ENCODE assay signal across 8 cellular contexts in the genomic region with DNA sequence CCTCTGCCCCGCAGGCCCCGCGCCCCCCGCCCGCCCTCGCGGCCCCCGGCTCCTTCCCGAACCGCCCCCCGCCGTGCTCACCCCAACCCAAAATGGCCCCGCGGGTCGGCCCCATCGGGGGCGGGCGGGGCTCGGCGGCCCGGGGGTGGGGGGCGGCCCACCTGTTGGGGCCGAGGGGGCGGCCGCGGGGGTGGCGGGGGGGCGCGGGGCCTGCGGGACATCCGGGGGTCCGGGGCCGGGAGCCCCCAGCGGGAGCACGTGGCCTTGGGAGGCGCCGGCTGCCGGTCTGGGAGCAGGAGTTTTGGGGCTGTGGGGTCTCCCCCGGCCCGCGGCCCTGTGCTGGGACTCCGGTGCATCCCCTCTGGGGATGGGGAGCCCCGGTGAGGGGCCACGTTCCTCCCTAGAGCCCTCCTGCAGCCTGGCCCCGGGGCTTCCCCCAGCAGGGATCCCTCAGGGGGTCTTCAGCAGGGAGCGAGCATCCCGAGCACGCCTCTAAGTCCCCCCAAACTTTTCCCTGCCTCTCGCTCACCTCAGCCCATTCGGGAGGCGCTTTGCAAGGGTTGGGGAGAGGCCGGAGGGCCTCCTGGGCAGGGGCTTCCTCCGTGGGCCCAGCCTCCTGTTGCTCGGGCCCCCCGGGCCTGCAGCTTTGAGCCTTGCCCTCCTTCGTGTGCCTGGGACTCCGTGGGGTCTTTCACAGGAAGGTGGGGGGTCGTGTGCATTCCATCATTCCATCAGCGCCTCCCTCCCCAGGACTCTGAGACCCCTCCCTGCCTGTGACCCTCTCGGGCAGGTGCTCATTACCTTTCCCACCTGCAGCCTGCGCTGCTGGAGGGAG. TPM values are rescaled to one million over a fixed set of nuclear protein-coding genes. Genes with fewer than 3 reads are reported as not detected.
A peak's percentile ranks its signal among the peaks of the same experiment; 100 is the strongest.
DNase-seq lines count a peak whose midpoint lies in the region; ATAC-seq, FAIRE-seq and TF ChIP-seq lines count a peak whose summit lies in the region.

No MANE protein-coding gene starts in this region.

- H3K9ac ChIP-seq in keratinocyte (ENCODE audit: control insufficient read depth, extremely low read depth, insufficient read depth, low read length), result peak overlapping the region; percentile 83
- H3K9ac ChIP-seq in subcutaneous abdominal adipose tissue (ENCODE audit: low read length in 5 of 5), result peak overlapping the region; percentile 63 to 87 (median 83)

- DNase-seq in activated T-cell treated with anti-CD3 and anti-CD28 coated beads, Interleukin-2, amount 50 U/mL, for 1 hour, result peak; percentile 34
- no peak for DNase-seq in activated T-cell treated with anti-CD3 and anti-CD28 coated beads for 4 hours
- DNase-seq in keratinocyte (ENCODE audit: low read depth, low spot score), result no peak
- DNase-seq in NCI-H1092 (lab: John Stamatoyannopoulos, UW), result no peak
- no peak for DNase-seq in NCI-H748 (lab: John Stamatoyannopoulos, UW; ENCODE audit: unreplicated experiment)

- H3K4me3 ChIP-seq in keratinocyte (ENCODE audit: control insufficient read depth in 2 of 3, extremely low read depth in 1 of 3, insufficient read depth in 2 of 3, low read depth in 1 of 3, low read length in 3 of 3), result peak overlapping the region; percentile 70 to 89 (median 83)
- peak overlapping the region; percentile 40 to 74 (median 70) for H3K4me3 ChIP-seq in subcutaneous abdominal adipose tissue (ENCODE audit: low read depth in 1 of 5, low read length in 5 of 5)

- H3K4me3 Mint-ChIP-seq in activated naive CD8-positive, alpha-beta T cell, result peak overlapping the region; percentile 89

- H3K79me2 ChIP-seq in keratinocyte (ENCODE audit: control insufficient read depth, insufficient read depth, low read length), result peaks cover 51% of the 10 kb centered on the region

- dilution Hi-C loops in keratinocyte (cut with MboI; ENCODE audit: extremely low pct_ligation_motif_present, low sequenced_read_pairs), result no loop called here

- TF ChIP-seq CTCF in keratinocyte (optimal IDR thresholded peaks at IDR 0.05 in 1 of 3, IDR thresholded peaks at IDR 0.05 in 1 of 3, conservative IDR thresholded peaks at IDR 0.05 in 1 of 3; ENCODE audit: extremely low read depth in 1 of 3, insufficient read depth in 2 of 3, low read length in 3 of 3), result no peak

- H3K4me1 ChIP-seq in keratinocyte (ENCODE audit: control insufficient read depth, extremely low read depth, insufficient read depth, low read length) (peaks cover 10% of the 10 kb centered on the region), subcutaneous abdominal adipose tissue (ENCODE audit: control insufficient read depth in 5 of 5, insufficient read depth in 5 of 5, low read length in 5 of 5) (peaks cover 1 to 38% (median 33%) of the 10 kb centered on the region in 5 donors)

- peak overlapping the region; percentile 36 for H3K27ac ChIP-seq in keratinocyte (ENCODE audit: control insufficient read depth, insufficient read depth, low read length)
- H3K27ac ChIP-seq in subcutaneous abdominal adipose tissue (ENCODE audit: low read depth, low read length), result peak overlapping the region; percentile 62

- peaks cover 7% of the 10 kb centered on the region for H4K20me1 ChIP-seq in keratinocyte (ENCODE audit: control insufficient read depth, extremely low read depth, insufficient read depth, low read length)

- no peaks in the 10 kb centered on the region for H3K27me3 Mint-ChIP-seq in activated naive CD8-positive, alpha-beta T cell

- ATAC-seq in GM18861 (IDR thresholded peaks at IDR 0.05; ENCODE audit: unreplicated experiment), result no peak

- no peak for FAIRE-seq in keratinocyte (lab: Jason Lieb, UNC)

- H3K36me3 Mint-ChIP-seq in activated naive CD8-positive, alpha-beta T cell, result no peaks in the 10 kb centered on the region

- H3K4me2 ChIP-seq in keratinocyte (ENCODE audit: control insufficient read depth, extremely low read depth, insufficient read depth, low read depth, low read length), result peak overlapping the region; percentile 81

- H2AFZ ChIP-seq in keratinocyte (ENCODE audit: control insufficient read depth, low read length), result no peak overlapping the region

- H3K9me3 ChIP-seq in keratinocyte (ENCODE audit: control insufficient read depth, low read depth, low read length), result no peaks in the 10 kb centered on the region
- H3K9me3 ChIP-seq in subcutaneous abdominal adipose tissue (ENCODE audit: control insufficient read depth in 5 of 5, low read length in 5 of 5), result no peaks in the 10 kb centered on the region

- H3K4me1 Mint-ChIP-seq in activated naive CD8-positive, alpha-beta T cell (ENCODE audit: low read depth), result peaks cover 19% of the 10 kb centered on the region

- H3K9me3 Mint-ChIP-seq in activated naive CD8-positive, alpha-beta T cell (ENCODE audit: low read depth), result no peaks in the 10 kb centered on the region

- H3K9me1 ChIP-seq in keratinocyte (ENCODE audit: control insufficient read depth, extremely low read depth, insufficient read depth, low read length), result no peaks in the 10 kb centered on the region

- H3K36me3 ChIP-seq in keratinocyte (ENCODE audit: control insufficient read depth in 2 of 2, extremely low read depth in 1 of 2, insufficient read depth in 2 of 2, low read length in 2 of 2) (peaks cover 6% of the 10 kb centered on the region in 2 experiments), subcutaneous abdominal adipose tissue (ENCODE audit: control insufficient read depth in 5 of 5, insufficient read depth in 5 of 5, low read length in 5 of 5) (peaks cover 0 to 5% (median 2%) of the 10 kb centered on the region in 5 donors)

- H3K27ac Mint-ChIP-seq in activated naive CD8-positive, alpha-beta T cell, result peak overlapping the region; percentile 92

- H3K27me3 ChIP-seq in keratinocyte (ENCODE audit: control insufficient read depth, extremely low read depth, insufficient read depth, low read length) (no peaks in the 10 kb centered on the region), subcutaneous abdominal adipose tissue (ENCODE audit: control insufficient read depth in 5 of 5, insufficient read depth in 4 of 5, low read length in 5 of 5) (no peaks in the 10 kb centered on the region)

RNA-seq across cellular contexts. Expression of gene MTA1, which starts 0.7 kb away (rescaled TPM):
- polyA plus RNA-seq in keratinocyte, result 33.6 to 50.0 TPM (median 49.2 TPM) in 3 replicates
- 12.2 TPM for polyA plus RNA-seq in keratinocyte (2011; ENCODE audit: low read depth)
- polyA plus RNA-seq in keratinocyte (2011; cell fraction: cytosol; rRNA removed), result 23.2 and 41.5 TPM in 2 replicates
- 122 and 149 TPM in 2 replicates for polyA plus RNA-seq in keratinocyte (2011; cell fraction: nucleus; rRNA removed)
- polyA plus RNA-seq in keratinocyte (2012; ENCODE audit: low replicate concordance), result 29.4 and 50.2 TPM in 2 replicates
- polyA minus RNA-seq in keratinocyte, result 27.7 to 79.2 TPM (median 35.9 TPM) in 3 replicates
- polyA minus RNA-seq in keratinocyte (2011; cell fraction: cytosol; rRNA and poly(A)+ RNA removed), result 90.4 TPM
- 59.6 and 63.2 TPM in 2 replicates for polyA minus RNA-seq in keratinocyte (2011; cell fraction: nucleus; rRNA and poly(A)+ RNA removed)

RNA-seq across cellular contexts. Expression of gene TEX22, which starts 22.0 kb away (rescaled TPM):
- 0.03 to 0.09 TPM in 2 of 3 replicates, not detected in the other for polyA plus RNA-seq in keratinocyte
- not detected for polyA plus RNA-seq in keratinocyte (2011; ENCODE audit: low read depth)
- 0.05 TPM in 1 of 2 replicates, not detected in the other for polyA plus RNA-seq in keratinocyte (2011; cell fraction: cytosol; rRNA removed)
- polyA plus RNA-seq in keratinocyte (2011; cell fraction: nucleus; rRNA removed), result 0.05 and 0.29 TPM in 2 replicates
- 0.10 and 0.23 TPM in 2 replicates for polyA plus RNA-seq in keratinocyte (2012; ENCODE audit: low replicate concordance)
- not detected in 3 replicates for polyA minus RNA-seq in keratinocyte
- not detected for polyA minus RNA-seq in keratinocyte (2011; cell fraction: cytosol; rRNA and poly(A)+ RNA removed)
- 0.21 TPM in 1 of 2 replicates, not detected in the other for polyA minus RNA-seq in keratinocyte (2011; cell fraction: nucleus; rRNA and poly(A)+ RNA removed)

RNA-seq across cellular contexts. Expression of gene CRIP2, which starts 54.3 kb away (rescaled TPM):
- 4.8 to 12.7 TPM (median 5.7 TPM) in 3 replicates for polyA plus RNA-seq in keratinocyte
- polyA plus RNA-seq in keratinocyte (2011; ENCODE audit: low read depth), result 0.61 TPM
- polyA plus RNA-seq in keratinocyte (2011; cell fraction: cytosol; rRNA removed), result 3.7 and 13.9 TPM in 2 replicates
- 5.7 and 7.8 TPM in 2 replicates for polyA plus RNA-seq in keratinocyte (2011; cell fraction: nucleus; rRNA removed)
- 6.0 and 8.3 TPM in 2 replicates for polyA plus RNA-seq in keratinocyte (2012; ENCODE audit: low replicate concordance)
- 1.2 to 5.3 TPM (median 3.8 TPM) in 3 replicates for polyA minus RNA-seq in keratinocyte
- 18.0 TPM for polyA minus RNA-seq in keratinocyte (2011; cell fraction: cytosol; rRNA and poly(A)+ RNA removed)
- polyA minus RNA-seq in keratinocyte (2011; cell fraction: nucleus; rRNA and poly(A)+ RNA removed), result 1.6 and 3.7 TPM in 2 replicates
